In the genomic region with DNA sequence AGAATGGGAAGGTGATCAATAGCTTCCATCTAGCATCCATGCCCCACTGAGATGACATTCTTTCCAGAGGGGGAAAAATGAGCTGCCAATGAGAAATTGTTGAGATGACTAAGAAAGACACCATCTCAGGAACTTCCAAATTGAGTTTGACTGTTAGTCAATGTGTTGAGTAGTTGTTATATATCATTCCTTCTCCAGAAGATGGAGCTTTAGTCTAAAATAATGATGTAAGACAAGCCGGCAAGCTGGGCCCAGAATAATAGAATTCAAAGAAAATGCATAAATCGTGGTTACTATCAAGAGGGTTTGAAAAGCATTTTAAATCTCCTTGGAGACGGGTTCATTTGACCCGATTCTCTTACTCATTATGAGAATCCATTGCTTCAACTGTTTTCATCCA, we compare ENCODE assay signal across 9 cellular contexts.
DNase-seq lines count a peak whose midpoint lies in the region; ATAC-seq and TF ChIP-seq lines count a peak whose summit lies in the region.
"Had no signal": no experiment of that assay in that cellular context is flagged by ENCODE, and none has a peak within 500 bp of the region (broad histone marks: within the 10 kb centered on the region; RNA-seq: fewer than 3 reads in every experiment).

No MANE protein-coding gene starts in this region.

- H3K36me3 Mint-ChIP-seq in CD4-positive, alpha-beta memory T cell: no peaks in the 10 kb centered on the region
- no peaks in the 10 kb centered on the region; the same call in 1 of the 2 replicates for H3K36me3 Mint-ChIP-seq in WTC11

- H3K79me2 ChIP-seq in GM23248 (ENCODE audit: insufficient read depth): no peaks in the 10 kb centered on the region

- H3K27ac Mint-ChIP-seq in CD4-positive, alpha-beta memory T cell: peak overlapping the region in 1 of 7 donors; percentile 65
- no peak overlapping the region for H3K27ac Mint-ChIP-seq in WTC11

- peaks cover 0 to 2% (median 0%) of the 10 kb centered on the region in 8 donors for H3K9me3 Mint-ChIP-seq in CD4-positive, alpha-beta memory T cell
- H3K9me3 Mint-ChIP-seq in WTC11: peaks cover 5% of the 10 kb centered on the region; the same call in 1 of the 2 replicates

- peak in 4 of 5 donors; percentile 37 to 57 (median 46) for DNase-seq in CD4-positive, alpha-beta memory T cell
- DNase-seq in GM23248 (peak; percentile 24), WTC11 (ENCODE audit: low spot score) (no peak), kidney glomerular epithelial cell (lab: John Stamatoyannopoulos, UW) (peak; percentile 72)
- no peak for DNase-seq in activated CD4-positive, CD25-positive, alpha-beta regulatory T cell (lab: John Stamatoyannopoulos, UW)
- DNase-seq: amniotic stem cell had no signal

- no peaks in the 10 kb centered on the region for H4K20me1 ChIP-seq in GM23248 (ENCODE audit: insufficient read depth)

- peaks cover 14 to 29% (median 20%) of the 10 kb centered on the region in 4 donors for H3K4me1 Mint-ChIP-seq in CD4-positive, alpha-beta memory T cell
- H3K4me1 Mint-ChIP-seq in WTC11: no peaks in the 10 kb centered on the region

- 6 to 13% methylated on average over 4 of the region's 4 CpGs for WGBS in GM23248 (ENCODE audit: low coverage in 1 of 2, low lambda C conversion rate in 2 of 2, missing lambda C conversion rate in 2 of 2), 2 experiments

- no peak overlapping the region for H3K4me3 Mint-ChIP-seq in CD4-positive, alpha-beta memory T cell
- no peak overlapping the region for H3K4me3 Mint-ChIP-seq in WTC11

- peaks cover 8% of the 10 kb centered on the region for H3K4me1 ChIP-seq in CD4-positive, alpha-beta memory T cell (ENCODE audit: insufficient read depth, low read length)
- no peaks in the 10 kb centered on the region for H3K4me1 ChIP-seq in GM23248 (ENCODE audit: insufficient read depth)

- no peak overlapping the region for H3K4me3 ChIP-seq in CD4-positive, alpha-beta memory T cell (ENCODE audit: low read length in 2 of 2)
- no peak overlapping the region for H3K4me3 ChIP-seq in GM23248

- no peak overlapping the region for H3K27ac ChIP-seq in CD4-positive, alpha-beta memory T cell (ENCODE audit: low read depth, low read length)
- no peak overlapping the region for H3K27ac ChIP-seq in GM23248

- no peaks in the 10 kb centered on the region for H3K36me3 ChIP-seq in CD4-positive, alpha-beta memory T cell (ENCODE audit: insufficient read depth, low read length)
- no peaks in the 10 kb centered on the region for H3K36me3 ChIP-seq in GM23248 (ENCODE audit: low read depth)

- in situ Hi-C loops in GM23248 (cut with MboI): no loop called here

- CTCF ChIA-PET in CD4-positive, alpha-beta memory T cell (lab: Charles Lee; ENCODE audit: partially characterized antibody): interaction anchor here (0.7 to 9.5 kb wide), 22 partner anchors 9 to 422 kb away, joined by 3 to 279 read pairs (median 4); partner anchors contain the start of gene ATF7IP2
- CTCF ChIA-PET in WTC11 (lab: Charles Lee): interaction anchor here (1.1 kb wide), 1 partner anchor 71 kb away, joined by 3 read pairs; the partner anchor contains the start of gene ATF7IP2

- H3K9ac ChIP-seq in GM23248: no peak overlapping the region

- intact Hi-C loops in CD4-positive, alpha-beta memory T cell (cut with micrococcal nuclease): loop anchor here (1.0 to 2.0 kb wide), 3 partner anchors 58 to 422 kb away; partner anchors contain the start of gene ATF7IP2

- no peaks in the 10 kb centered on the region for H3F3A ChIP-seq in GM23248 (ENCODE audit: insufficient read depth)

- H3K4me2 ChIP-seq in GM23248 (ENCODE audit: unreplicated experiment): no peak overlapping the region

- ATAC-seq in WTC11 (no peak), GM21367 (IDR thresholded peaks at IDR 0.05; ENCODE audit: unreplicated experiment) (no peak), GM18907 (IDR thresholded peaks at IDR 0.05; ENCODE audit: unreplicated experiment) (no peak), GM19324 (IDR thresholded peaks at IDR 0.05; ENCODE audit: low FRiP score, unreplicated experiment) (no peak)

- no peaks in the 10 kb centered on the region for H3K27me3 Mint-ChIP-seq in CD4-positive, alpha-beta memory T cell
- H3K27me3 Mint-ChIP-seq in WTC11 (ENCODE audit: low read depth): no peaks in the 10 kb centered on the region

- no peak for TF ChIP-seq CTCF in WTC11 (IDR thresholded peaks at IDR 0.05)

- no peaks in the 10 kb centered on the region for H3K27me3 ChIP-seq in CD4-positive, alpha-beta memory T cell (ENCODE audit: insufficient read depth, low read length)
- no peaks in the 10 kb centered on the region for H3K27me3 ChIP-seq in GM23248 (replicated peaks; ENCODE audit: insufficient read depth)

- H3K9me3 ChIP-seq in CD4-positive, alpha-beta memory T cell (ENCODE audit: control insufficient read depth in 1 of 2, low read length in 2 of 2): no peaks in the 10 kb centered on the region
- H3K9me3 ChIP-seq in GM23248 (ENCODE audit: low read depth): no peaks in the 10 kb centered on the region

- no peak overlapping the region for H2AFZ ChIP-seq in GM23248

- POLR2A ChIA-PET in CD4-positive, alpha-beta memory T cell (lab: Charles Lee; ENCODE audit: partially characterized antibody): interaction anchor here (0.9 to 2.3 kb wide), 2 partner anchors 48 to 195 kb away, joined by 6 to 10 read pairs; no protein-coding TSS in a partner anchor
- POLR2A ChIA-PET in WTC11 (lab: Charles Lee): no interaction called here

- H3K9me2 ChIP-seq in GM23248 (ENCODE audit: insufficient read depth): no peaks in the 10 kb centered on the region

TF ChIP-seq in WTC11, 78 proteins besides CTCF, POLR2A, EP300 and RAD21:
- TF ChIP-seq, protein P1, sequence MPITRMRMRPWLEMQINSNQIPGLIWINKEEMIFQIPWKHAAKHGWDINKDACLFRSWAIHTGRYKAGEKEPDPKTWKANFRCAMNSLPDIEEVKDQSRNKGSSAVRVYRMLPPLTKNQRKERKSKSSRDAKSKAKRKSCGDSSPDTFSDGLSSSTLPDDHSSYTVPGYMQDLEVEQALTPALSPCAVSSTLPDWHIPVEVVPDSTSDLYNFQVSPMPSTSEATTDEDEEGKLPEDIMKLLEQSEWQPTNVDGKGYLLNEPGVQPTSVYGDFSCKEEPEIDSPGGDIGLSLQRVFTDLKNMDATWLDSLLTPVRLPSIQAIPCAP (CRISPR knock-in tag; IDR thresholded peaks at IDR 0.05): no peak
- TF ChIP-seq GABPB1 (CRISPR knock-in tag; IDR thresholded peaks at IDR 0.05): 0 out of 2 replicates have a peak, but pooled peaks have one; percentile 16

Comparison
In these comparisons a context has a peak if more than half of its experiments do, and no peak if none do; other contexts are left out.
1. DNase-seq: peak in CD4-positive, alpha-beta memory T cell (4 of 5), GM23248 (single experiment) and kidney glomerular epithelial cell (single experiment); none in WTC11 (single experiment) and activated CD4-positive, CD25-positive, alpha-beta regulatory T cell (0 of 4).